Comparison of ENCODE assay signal across 8 cellular contexts in the genomic region with DNA sequence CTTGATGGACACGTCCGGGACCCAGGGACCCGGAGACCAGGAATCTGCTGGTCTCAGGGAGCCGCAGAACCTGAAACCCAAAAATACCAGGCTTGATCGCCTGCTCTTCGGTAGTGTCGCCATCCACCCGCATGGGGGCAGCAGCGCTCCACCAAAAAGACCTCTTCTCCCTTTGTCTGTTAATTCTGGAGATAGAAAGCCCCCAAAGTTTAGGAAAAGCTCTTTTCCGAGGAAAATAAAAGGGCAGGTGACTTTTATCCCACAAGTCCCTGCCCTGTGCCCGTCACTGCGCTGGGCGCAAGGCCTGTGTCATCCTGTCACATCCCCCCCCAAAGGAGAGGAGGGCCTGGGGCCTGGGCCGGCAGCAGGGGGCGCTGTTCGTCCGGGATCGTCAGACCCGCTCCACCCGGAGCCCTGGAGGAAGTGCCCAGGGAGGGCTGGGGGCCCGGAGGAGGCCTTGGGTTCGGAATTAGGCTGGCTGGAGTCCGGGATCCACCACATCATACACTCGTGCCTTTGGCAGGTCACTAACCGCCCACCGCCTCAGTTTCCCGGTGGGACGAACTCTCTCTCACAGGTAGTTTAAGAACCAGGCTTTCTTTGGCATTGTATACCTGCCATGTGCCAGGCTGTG. TPM values are rescaled to one million over a fixed set of nuclear protein-coding genes. Genes with fewer than 3 reads are reported as not detected.
A peak's percentile ranks its signal among the peaks of the same experiment; 100 is the strongest.
DNase-seq lines count a peak whose midpoint lies in the region; ATAC-seq and TF ChIP-seq lines count a peak whose summit lies in the region.

No MANE protein-coding gene starts in this region.

- H3K4me3 Mint-ChIP-seq in CD4-positive, alpha-beta T cell: peak overlapping the region; percentile 96
- peak overlapping the region; percentile 77 to 94 (median 86) for H3K4me3 Mint-ChIP-seq in naive B cell

- peak; percentile 24 for ATAC-seq in CD4-positive, alpha-beta T cell (ENCODE audit: poor library complexity)
- ATAC-seq in Panc1 (peak; percentile 92), naive B cell (ENCODE audit: low read depth in 2 of 2) (peak; percentile 34 to 48)

- peaks cover 6% of the 10 kb centered on the region for H3K27me3 Mint-ChIP-seq in CD4-positive, alpha-beta T cell
- no peaks in the 10 kb centered on the region for H3K27me3 Mint-ChIP-seq in naive B cell

- peak overlapping the region; percentile 99 for H3K27ac ChIP-seq in CD4-positive, alpha-beta T cell (ENCODE audit: low read depth, low read length)
- H3K27ac ChIP-seq in HUES48 (ENCODE audit: low read depth, low read length) (peak overlapping the region; percentile 62), Panc1 (ENCODE audit: low read length) (no peak overlapping the region), esophagus squamous epithelium (peak overlapping the region; percentile 77 to 85 (median 80))

- POLR2A ChIA-PET in CD4-positive, alpha-beta T cell (lab: Charles Lee): interaction anchor here (0.6 to 13.3 kb wide), 47 partner anchors 9 to 846 kb away, joined by 3 to 613 read pairs (median 7); partner anchors contain the start of genes ABHD4, DAD1, LRP10 and OXA1L
- POLR2A ChIA-PET in Panc1 (lab: Charles Lee): no interaction called here

- H3K36me3 Mint-ChIP-seq in CD4-positive, alpha-beta T cell (ENCODE audit: low read depth): peaks cover 29% of the 10 kb centered on the region
- H3K36me3 Mint-ChIP-seq in naive B cell: no peaks in the 10 kb centered on the region

- peak overlapping the region; percentile 97 for H3K27ac Mint-ChIP-seq in CD4-positive, alpha-beta T cell
- peak overlapping the region; percentile 97 to 100 (median 98) for H3K27ac Mint-ChIP-seq in naive B cell

- DNase-seq in CD4-positive, alpha-beta T cell: peak; percentile 83 to 98 (median 92)
- DNase-seq in GM20000 (ENCODE audit: low spot score): peak; percentile 69
- peak; percentile 50 for DNase-seq in Panc1 (ENCODE audit: low read depth, low spot score)
- DNase-seq in activated T-cell treated with anti-CD3 and anti-CD28 coated beads, Interleukin-2, amount 50 U/mL, for 48 hours: peak; percentile 95 to 96
- DNase-seq in esophagus squamous epithelium (lab: John Stamatoyannopoulos, UW): no peak
- DNase-seq in naive B cell: peak; percentile 88
- peak; percentile 80 to 84 for DNase-seq in stimulated activated CD8-positive, alpha-beta memory T cell treated with anti-CD3 and anti-CD28 coated beads, Interleukin-7, amount 100 ng/mL, for 48 hours (ENCODE audit: extremely low read depth in 1 of 2, low read depth in 1 of 2)

- BruUV-seq in Panc1 (replicated peaks; lab: Mats Ljungman, UMichigan): no TSS peak

- TF ChIP-seq CTCF in CD4-positive, alpha-beta T cell (IDR thresholded peaks at IDR 0.05): peak; percentile 100
- peak; percentile 85 for TF ChIP-seq CTCF in GM20000 (IDR thresholded peaks at IDR 0.05; ENCODE audit: extremely low read depth, missing control alignments)
- peak; percentile 98 for TF ChIP-seq CTCF in Panc1 (IDR thresholded peaks at IDR 0.05)
- peak; percentile 99 to 100 (median 100) for TF ChIP-seq CTCF in esophagus squamous epithelium (IDR thresholded peaks at IDR 0.05)

- WGBS in esophagus squamous epithelium, 2 donors: 17 to 21% methylated on average over 6 to 14 of the region's 28 CpGs

- H3K4me3 ChIP-seq in HUES48 (ENCODE audit: low read depth, low read length): peak overlapping the region; percentile 47; the same call in 1 of the 2 replicates
- H3K4me3 ChIP-seq in Panc1 (ENCODE audit: low read depth in 2 of 2, low read length in 2 of 2): peak overlapping the region; percentile 11 to 33; a peak in 2 of 4 replicates
- H3K4me3 ChIP-seq in esophagus squamous epithelium: peak overlapping the region in 3 of 4 donors; percentile 26 to 62 (median 41)

- H3K9ac ChIP-seq in HUES48 (ENCODE audit: low read depth, low read length): peak overlapping the region; percentile 58; the same call in 1 of the 2 replicates

- in situ Hi-C loops in Panc1 (cut with HindIII; ENCODE audit: low pct_unique_long_range_greater_than_20kb, low sequenced_read_pairs): no loop called here

- CTCF ChIA-PET in CD4-positive, alpha-beta T cell (lab: Charles Lee): interaction anchor here (0.6 to 4.5 kb wide), 55 partner anchors 10 to 808 kb away, joined by 3 to 211 read pairs (median 5); partner anchors contain the start of genes ABHD4, CDH24, DAD1 and LRP10
- CTCF ChIA-PET in Panc1 (lab: Charles Lee): interaction anchor here (0.6 to 1.6 kb wide), 2 partner anchors 67 to 96 kb away, joined by 5 to 7 read pairs; no protein-coding TSS in a partner anchor

- H3K4me1 Mint-ChIP-seq in CD4-positive, alpha-beta T cell (ENCODE audit: low read depth): peaks cover 93% of the 10 kb centered on the region
- H3K4me1 Mint-ChIP-seq in naive B cell: peaks cover 65 to 93% (median 85%) of the 10 kb centered on the region in 3 donors

- intact Hi-C loops in CD4-positive, alpha-beta T cell (cut with DNase I, micrococcal nuclease): loop anchor here (1.0 to 10.0 kb wide), 21 partner anchors 13 to 915 kb away; partner anchors contain the start of genes AJUBA (in 1 of the 2), DAD1 (in 1 of the 2) and MRPL52 (in 1 of the 2)
- intact Hi-C loops in Panc1 (cut with micrococcal nuclease; ENCODE audit: unreplicated experiment) (loop anchor here (5.0 kb wide), 1 partner anchor 95 kb away; no protein-coding TSS in a partner anchor), esophagus squamous epithelium (cut with DNase I) (loop anchor here (10.0 kb wide), 2 partner anchors 98 to 172 kb away; no protein-coding TSS in a partner anchor)

- H3K9me3 Mint-ChIP-seq in CD4-positive, alpha-beta T cell: peaks cover 2% of the 10 kb centered on the region
- no peaks in the 10 kb centered on the region for H3K9me3 Mint-ChIP-seq in naive B cell

- TF ChIP-seq POLR2A in esophagus squamous epithelium (IDR thresholded peaks at IDR 0.05): no peak

- peaks cover 18% of the 10 kb centered on the region for H3K4me1 ChIP-seq in HUES48 (ENCODE audit: control insufficient read depth, insufficient read depth, low read length)
- H3K4me1 ChIP-seq in Panc1 (ENCODE audit: control insufficient read depth, insufficient read depth, low read length): 0 out of 2 replicates have a peak, but pooled peaks cover 2% of the 10 kb centered on the region
- peaks cover 26 to 76% (median 50%) of the 10 kb centered on the region in 3 donors for H3K4me1 ChIP-seq in esophagus squamous epithelium

- no peaks in the 10 kb centered on the region for H3K27me3 ChIP-seq in CD4-positive, alpha-beta T cell (ENCODE audit: control insufficient read depth, insufficient read depth, low read length)
- no peaks in the 10 kb centered on the region for H3K27me3 ChIP-seq in HUES48 (ENCODE audit: control insufficient read depth, insufficient read depth, low read length)
- no peaks in the 10 kb centered on the region for H3K27me3 ChIP-seq in Panc1 (ENCODE audit: control insufficient read depth, insufficient read depth, low read length)
- no peaks in the 10 kb centered on the region for H3K27me3 ChIP-seq in esophagus squamous epithelium

- H3K9me3 ChIP-seq in CD4-positive, alpha-beta T cell (ENCODE audit: control insufficient read depth, low read length): no peaks in the 10 kb centered on the region
- H3K9me3 ChIP-seq in HUES48 (ENCODE audit: control insufficient read depth, insufficient read depth, low read length): no peaks in the 10 kb centered on the region
- no peaks in the 10 kb centered on the region for H3K9me3 ChIP-seq in Panc1 (ENCODE audit: control insufficient read depth, insufficient read depth, low read depth, low read length)
- no peaks in the 10 kb centered on the region for H3K9me3 ChIP-seq in esophagus squamous epithelium

- H3K36me3 ChIP-seq in HUES48 (ENCODE audit: control insufficient read depth, insufficient read depth, low read length) (no peaks in the 10 kb centered on the region), Panc1 (ENCODE audit: control insufficient read depth, insufficient read depth, low read length) (no peaks in the 10 kb centered on the region), esophagus squamous epithelium (no peaks in the 10 kb centered on the region)

RNA-seq across cellular contexts. Expression of gene DAD1, which starts 31.9 kb away (rescaled TPM):
- 10 to 100 TPM; 41.8 to 44.1 TPM for total RNA-seq in CD4-positive, alpha-beta T cell
- total RNA-seq in Panc1 (2021; ENCODE audit: unreplicated experiment): 163 TPM
- 169 TPM for polyA plus RNA-seq in Panc1 (2012; ENCODE audit: insufficient read length)
- total RNA-seq in esophagus squamous epithelium: 100 to 1,000 TPM; 174 to 280 (median 225) TPM
- polyA plus RNA-seq in naive B cell (ENCODE audit: low read depth in 6 of 6): 100 to 1,000 TPM; 427 to 721 (median 474) TPM

RNA-seq across cellular contexts. Expression of gene ABHD4, which starts 41.0 kb away (rescaled TPM):
- 1 to 10 TPM; 7.1 to 8.9 TPM for total RNA-seq in CD4-positive, alpha-beta T cell
- total RNA-seq in Panc1 (2021; ENCODE audit: unreplicated experiment): 5.1 TPM
- polyA plus RNA-seq in Panc1 (2012; ENCODE audit: insufficient read length): 3.1 TPM
- total RNA-seq in esophagus squamous epithelium: 10 to 100 TPM; 22.9 to 45.4 (median 30.1) TPM
- 10 to 100 TPM in 2 of 6 donors, 1 to 10 TPM in 4; 4.8 to 14.1 (median 9.2) TPM for polyA plus RNA-seq in naive B cell (ENCODE audit: low read depth in 6 of 6)

Comparison
In these comparisons a context has a peak if more than half of its experiments do, and no peak if none do; other contexts are left out.
1. ATAC-seq: peak in every context shown above with its lines; median percentile 92 in Panc1; 41 in naive B cell; 24 in CD4-positive, alpha-beta T cell.